ENCODE assay signal across 20 cellular contexts in the genomic region with DNA sequence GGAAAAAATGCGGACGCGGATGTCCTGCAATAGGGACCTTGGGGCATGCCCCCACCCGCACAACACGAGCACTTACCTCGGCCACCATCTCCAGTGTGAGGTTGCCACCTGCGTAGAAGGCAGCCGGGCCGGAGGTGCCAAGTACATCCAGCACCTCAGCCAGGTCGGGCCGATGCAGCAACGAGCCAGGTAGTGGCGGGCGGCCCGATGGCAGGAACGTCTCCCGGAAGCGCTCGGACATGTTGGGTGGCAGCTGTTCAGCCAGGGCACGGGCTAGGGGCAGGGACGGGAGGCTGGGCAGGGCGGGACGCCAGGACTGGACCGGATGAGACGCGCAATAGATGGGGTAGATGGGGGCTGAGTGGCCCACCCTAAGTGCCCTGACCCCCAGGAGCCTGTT. TPM values are rescaled to one million over a fixed set of nuclear protein-coding genes. Genes with fewer than 3 reads are reported as not detected.
DNase-seq lines count a peak whose midpoint lies in the region; ATAC-seq, FAIRE-seq and TF ChIP-seq lines count a peak whose summit lies in the region.
"Had no signal": no experiment of that assay in that cellular context is flagged by ENCODE, and none has a peak within 500 bp of the region (broad histone marks: within the 10 kb centered on the region; RNA-seq: fewer than 3 reads in every experiment).

No MANE protein-coding gene starts in this region.

- no peak overlapping the region for H3K18ac ChIP-seq in H1 (ENCODE audit: extremely low read depth, low read length)

- no peak overlapping the region for H4K91ac ChIP-seq in H1 (replicated peaks; ENCODE audit: insufficient read length, low read length)

- peaks cover 2% of the 10 kb centered on the region; the same call in 1 of the 2 replicates for H3K23me2 ChIP-seq in H1 (ENCODE audit: low read depth, low read length)

- no peak overlapping the region; the same call in 1 of the 2 replicates for H4K8ac ChIP-seq in H1 (ENCODE audit: extremely low read depth, insufficient read depth, low read length)

- H2BK5ac ChIP-seq in H1 (ENCODE audit: low read depth, low read length), result no peak overlapping the region

- H2BK20ac ChIP-seq in H1 (ENCODE audit: low read length), result no peak overlapping the region

- peak; percentile 42 for DNase-seq in activated CD8-positive, alpha-beta memory T cell treated with anti-CD3 and anti-CD28 coated beads for 24 hours
- DNase-seq in activated CD8-positive, alpha-beta memory T cell treated with anti-CD3 and anti-CD28 coated beads, Interleukin-2, amount 50 U/mL, for 48 hours, result no peak
- no peak for DNase-seq in H1 (ENCODE audit: low read depth in 1 of 2, low spot score in 2 of 2)
- no peak for DNase-seq in sciatic nerve (ENCODE audit: low spot score)
- DNase-seq in activated T-cell treated with anti-CD3 and anti-CD28 coated beads, Interleukin-2, amount 50 U/mL, for 4 hours, result no peak
- no peak for DNase-seq in effector CD4-positive, alpha-beta T cell
- DNase-seq: AML-193; Caco-2; CD4-positive, alpha-beta T cell; GM23248 had no signal

- no peak overlapping the region for H3K27ac ChIP-seq in H1 (ENCODE audit: low read depth, low read length)
- H3K27ac ChIP-seq: 22Rv1, A549, C4-2B, GM23248 had no signal

- peaks cover 12% of the 10 kb centered on the region for H3K36me3 Mint-ChIP-seq in activated T-cell treated with anti-CD3 and anti-CD28 coated beads, Interleukin-2, amount 50 U/mL, for 4 hours (ENCODE audit: insufficient read depth)

- 94% methylated on average over 20 of the region's 26 CpGs; no CpG with 5 or more reads in 1 of the 2 experiments for WGBS in H1 (ENCODE audit: extremely low coverage in 1 of 2, insufficient coverage in 1 of 2, insufficient read length in 1 of 2, insufficient replicate concordance in 2 of 2, low coverage in 1 of 2, low lambda C conversion rate in 2 of 2, missing lambda C conversion rate in 1 of 2), 2 experiments

- H3K9ac ChIP-seq in H1 (replicated peaks in 1 of 4; ENCODE audit: extremely low read depth in 1 of 4, low read depth in 3 of 4, low read length in 3 of 4), result no peak overlapping the region
- H3K9ac ChIP-seq: GM23248 had no signal

- no peaks in the 10 kb centered on the region for H3K9me3 Mint-ChIP-seq in activated T-cell treated with anti-CD3 and anti-CD28 coated beads, Interleukin-2, amount 50 U/mL, for 4 hours
- H3K9me3 Mint-ChIP-seq: CD4-positive, alpha-beta T cell had no signal

- no peak overlapping the region for H3K4ac ChIP-seq in H1 (replicated peaks; ENCODE audit: insufficient read length, low read depth, low read length)

- no peak overlapping the region for H3K23ac ChIP-seq in H1 (ENCODE audit: insufficient read length)

- no peaks in the 10 kb centered on the region; a peak in 1 of 7 replicates for H3K27me3 ChIP-seq in H1 (replicated peaks in 1 of 4; ENCODE audit: control insufficient read depth in 3 of 4, extremely low read depth in 1 of 4, insufficient read depth in 3 of 4, low read length in 3 of 4)

- CTCF ChIA-PET in H1 (lab: Charles Lee; ENCODE audit: partially characterized antibody), result no interaction called here

- peaks cover 5 to 15% (median 7%) of the 10 kb centered on the region in 4 experiments; a peak in 6 of 7 replicates for H3K4me1 ChIP-seq in H1 (replicated peaks in 1 of 4; ENCODE audit: control insufficient read depth in 3 of 4, insufficient read depth in 4 of 4, low read length in 3 of 4)
- H3K4me1 ChIP-seq: A549, Caco-2 had no signal

- no peak overlapping the region for H2AFZ ChIP-seq in H1 (ENCODE audit: low read length)
- H2AFZ ChIP-seq: GM23248 had no signal

- no peak for TF ChIP-seq EP300 in H1 (IDR thresholded peaks at IDR 0.05; ENCODE audit: borderline replicate concordance in 1 of 2, low read depth in 2 of 2, low read length in 2 of 2)

- H3K4me1 Mint-ChIP-seq in activated T-cell treated with anti-CD3 and anti-CD28 coated beads, Interleukin-2, amount 50 U/mL, for 4 hours (ENCODE audit: low read depth), result no peaks in the 10 kb centered on the region

- H3K9me3 ChIP-seq in H1 (ENCODE audit: insufficient read depth in 2 of 2, low read depth in 1 of 2, low read length in 1 of 2), result no peaks in the 10 kb centered on the region
- H3K9me3 ChIP-seq: A549, Caco-2 had no signal

- peaks cover 0 to 10% (median 6%) of the 10 kb centered on the region in 4 experiments; a peak in 6 of 8 replicates for H3K36me3 ChIP-seq in H1 (ENCODE audit: control insufficient read depth in 2 of 4, insufficient read depth in 4 of 4, low read length in 3 of 4)

- H3K4me3 ChIP-seq in H1 (ENCODE audit: extremely low read depth in 1 of 4, insufficient read depth in 2 of 4, low read depth in 3 of 4, low read length in 4 of 4), result no peak overlapping the region
- H3K4me3 ChIP-seq: A549, GM23248 had no signal

- H3K27me3 Mint-ChIP-seq in activated T-cell treated with anti-CD3 and anti-CD28 coated beads, Interleukin-2, amount 50 U/mL, for 4 hours (ENCODE audit: low read depth), result no peaks in the 10 kb centered on the region
- H3K27me3 Mint-ChIP-seq: CD4-positive, alpha-beta T cell had no signal

- no peak for TF ChIP-seq CTCF in H1 (IDR thresholded peaks at IDR 0.05; ENCODE audit: control extremely low read depth in 1 of 3, insufficient read depth in 1 of 3, low read depth in 1 of 3, low read length in 3 of 3)

- H2BK12ac ChIP-seq in H1 (ENCODE audit: low read depth, low read length), result peak overlapping the region; percentile 17; the same call in 1 of the 2 replicates

- no peak for FAIRE-seq in H1 (lab: Jason Lieb, UNC)
- FAIRE-seq: A549, D721Med, G401.6, GM12891, GM19239, H54, HTR-8/SVneo had no signal

- H3K14ac ChIP-seq in H1 (ENCODE audit: insufficient read length), result no peak overlapping the region

- H3K4me3 Mint-ChIP-seq in activated T-cell treated with anti-CD3 and anti-CD28 coated beads, Interleukin-2, amount 50 U/mL, for 4 hours, result no peak overlapping the region
- H3K4me3 Mint-ChIP-seq: CD4-positive, alpha-beta T cell had no signal

- POLR2A ChIA-PET in H1 (lab: Charles Lee; ENCODE audit: partially characterized antibody), result no interaction called here

- no peak for TF ChIP-seq POLR2A in H1 (IDR thresholded peaks at IDR 0.05; ENCODE audit: control extremely low read depth in 1 of 2, low read depth in 2 of 2, low read length in 2 of 2)

- no peak overlapping the region for H2BK120ac ChIP-seq in H1 (replicated peaks; ENCODE audit: low read depth, low read length)

- TF ChIP-seq RAD21 in H1 (IDR thresholded peaks at IDR 0.05 in 1 of 2, conservative IDR thresholded peaks at IDR 0.05 in 1 of 2; ENCODE audit: low read depth in 2 of 2, low read length in 2 of 2), result no peak

- H4K5ac ChIP-seq in H1 (ENCODE audit: insufficient read length, low read depth, low read length), result no peak overlapping the region

- no peaks in the 10 kb centered on the region for H3K79me1 ChIP-seq in H1 (ENCODE audit: low read depth, low read length)

- intact Hi-C loops in sciatic nerve (cut with DNase I), result no loop called here

- no peak overlapping the region for H3K4me2 ChIP-seq in H1 (ENCODE audit: insufficient read depth in 1 of 2, low read depth in 2 of 2, low read length in 2 of 2)
- H3K4me2 ChIP-seq: A549 had no signal

- H2BK15ac ChIP-seq in H1 (ENCODE audit: low read length), result no peak overlapping the region

- no peak overlapping the region for H3K56ac ChIP-seq in H1 (replicated peaks; ENCODE audit: insufficient read length, low read depth, low read length)

- H2AK5ac ChIP-seq in H1 (ENCODE audit: low read depth, low read length), result no peak overlapping the region

- no peaks in the 10 kb centered on the region for H3K79me2 ChIP-seq in H1 (ENCODE audit: control insufficient read depth in 1 of 2, insufficient read depth in 2 of 2, low read length in 2 of 2)

- H4K20me1 ChIP-seq in H1 (replicated peaks in 1 of 2; ENCODE audit: control insufficient read depth in 1 of 2, insufficient read depth in 2 of 2, low read length in 2 of 2), result no peaks in the 10 kb centered on the region

- ATAC-seq in sciatic nerve, result peak; percentile 16
- ATAC-seq in GM19455 (IDR thresholded peaks at IDR 0.05; ENCODE audit: unreplicated experiment), result no peak
- no peak for ATAC-seq in activated T-cell treated with anti-CD3 and anti-CD28 coated beads, Interleukin-2, amount 50 U/mL, for 4 hours
- ATAC-seq: A549 had no signal

RNA-seq across cellular contexts. Expression of a gene that starts 13.3 kb away (rescaled TPM):
- 24.1 and 25.5 TPM in 2 replicates for total RNA-seq in H1 (2021; fragmentation: NEBNext Ultra II Directional; extraction: Animal tissue kit (Norgen Biotek cat#: 25700))
- polyA plus RNA-seq in H1 (2011; rRNA removed), result 20.2 and 31.7 TPM in 2 replicates
- 24.9 TPM for polyA plus RNA-seq in H1 (2011; cell fraction: cytosol; rRNA removed)
- polyA plus RNA-seq in H1 (2011; cell fraction: nucleus; rRNA removed), result 101 TPM
- polyA plus RNA-seq in H1 (2012, experiment 1 of 2), result 19.1 to 27.2 TPM (median 23.1 TPM) in 4 replicates
- polyA plus RNA-seq in H1 (2012, experiment 2 of 2), result 16.7 TPM
- 24.4 TPM for polyA plus RNA-seq in H1 (2013, experiment 1 of 2)
- polyA plus RNA-seq in H1 (2013, experiment 2 of 2), result 22.6 TPM
- 12.1 and 13.8 TPM in 2 replicates for polyA minus RNA-seq in H1 (2011; rRNA and poly(A)+ RNA removed)
- polyA minus RNA-seq in H1 (2011; cell fraction: cytosol; rRNA and poly(A)+ RNA removed), result 14.4 TPM
- polyA minus RNA-seq in H1 (2011; cell fraction: nucleus; rRNA and poly(A)+ RNA removed), result 27.7 TPM
- 27.0 TPM for total RNA-seq in sciatic nerve
- 10 to 100 TPM; 11.6 to 13.5 (median 13.2) TPM for total RNA-seq in activated T-cell treated with anti-CD3 and anti-CD28 coated beads, Interleukin-2, amount 50 U/mL, for 4 hours

RNA-seq across cellular contexts. Expression of a gene that starts 17.0 kb away (rescaled TPM):
- 17.7 and 19.9 TPM in 2 replicates for total RNA-seq in H1 (2021; fragmentation: NEBNext Ultra II Directional; extraction: Animal tissue kit (Norgen Biotek cat#: 25700))
- 23.1 and 24.2 TPM in 2 replicates for polyA plus RNA-seq in H1 (2011; rRNA removed)
- 26.3 TPM for polyA plus RNA-seq in H1 (2011; cell fraction: cytosol; rRNA removed)
- 38.7 TPM for polyA plus RNA-seq in H1 (2011; cell fraction: nucleus; rRNA removed)
- polyA plus RNA-seq in H1 (2012, experiment 1 of 2), result 14.4 to 21.1 TPM (median 16.5 TPM) in 4 replicates
- polyA plus RNA-seq in H1 (2012, experiment 2 of 2), result 30.7 TPM
- 34.9 TPM for polyA plus RNA-seq in H1 (2013, experiment 1 of 2)
- polyA plus RNA-seq in H1 (2013, experiment 2 of 2), result 35.6 TPM
- 39.1 and 51.8 TPM in 2 replicates for polyA minus RNA-seq in H1 (2011; rRNA and poly(A)+ RNA removed)
- 25.4 TPM for polyA minus RNA-seq in H1 (2011; cell fraction: cytosol; rRNA and poly(A)+ RNA removed)
- polyA minus RNA-seq in H1 (2011; cell fraction: nucleus; rRNA and poly(A)+ RNA removed), result 17.2 TPM
- 103 TPM for total RNA-seq in sciatic nerve
- 10 to 100 TPM in 2 of 3 donors, 1 to 10 TPM in 1; 6.0 to 10.6 (median 10.4) TPM for total RNA-seq in activated T-cell treated with anti-CD3 and anti-CD28 coated beads, Interleukin-2, amount 50 U/mL, for 4 hours

RNA-seq across cellular contexts. Expression of a gene that starts 33.9 kb away (rescaled TPM):
- total RNA-seq in H1 (2021; fragmentation: NEBNext Ultra II Directional; extraction: Animal tissue kit (Norgen Biotek cat#: 25700)), result 9.5 TPM in 2 replicates
- polyA plus RNA-seq in H1 (2011; rRNA removed), result 8.8 and 9.0 TPM in 2 replicates
- 5.9 TPM for polyA plus RNA-seq in H1 (2011; cell fraction: cytosol; rRNA removed)
- 8.7 TPM for polyA plus RNA-seq in H1 (2011; cell fraction: nucleus; rRNA removed)
- 8.8 to 14.8 TPM (median 11.6 TPM) in 4 replicates for polyA plus RNA-seq in H1 (2012, experiment 1 of 2)
- 2.8 TPM for polyA plus RNA-seq in H1 (2012, experiment 2 of 2)
- 5.5 TPM for polyA plus RNA-seq in H1 (2013, experiment 1 of 2)
- 5.6 TPM for polyA plus RNA-seq in H1 (2013, experiment 2 of 2)
- polyA minus RNA-seq in H1 (2011; rRNA and poly(A)+ RNA removed), result 10.3 and 11.1 TPM in 2 replicates
- 7.9 TPM for polyA minus RNA-seq in H1 (2011; cell fraction: cytosol; rRNA and poly(A)+ RNA removed)
- 10.1 TPM for polyA minus RNA-seq in H1 (2011; cell fraction: nucleus; rRNA and poly(A)+ RNA removed)
- total RNA-seq in sciatic nerve, result 30.2 TPM
- 10 to 100 TPM; 18.9 to 23.0 (median 19.7) TPM for total RNA-seq in activated T-cell treated with anti-CD3 and anti-CD28 coated beads, Interleukin-2, amount 50 U/mL, for 4 hours
